Comparison of ENCODE assay signal across 16 cellular contexts in genomic region chr3:4528802-4529201, GRCh38.
"Had no signal": no experiment of that assay in that cellular context is flagged by ENCODE, and none has a peak within 500 bp of the region (broad histone marks: within the 10 kb centered on the region; RNA-seq: fewer than 3 reads in every experiment).

No MANE protein-coding gene starts in this region.

- H3K27me3 ChIP-seq: testis, uterus had no signal

- H3K27me3 Mint-ChIP-seq: activated naive CD8-positive, alpha-beta T cell treated with anti-CD3 and anti-CD28 coated beads, Interleukin-2, amount 50 U/mL, for 24 hours; naive thymus-derived CD8-positive, alpha-beta T cell; T-cell had no signal

- DNase-seq: activated CD4-positive, alpha-beta T cell treated with anti-CD3 and anti-CD28 coated beads for 4 hours; activated naive CD4-positive, alpha-beta T cell treated with Interleukin-2 at 50 U/mL for 16 hours; activated naive CD8-positive, alpha-beta T cell treated with anti-CD3 and anti-CD28 coated beads, Interleukin-2, amount 50 U/mL, for 24 hours; central memory CD4-positive, alpha-beta T cell; cortex of kidney; effector memory CD4-positive, alpha-beta T cell; mucosa of descending colon; naive thymus-derived CD8-positive, alpha-beta T cell; psoas muscle; stimulated activated CD4-positive, alpha-beta T cell treated with anti-CD3 and anti-CD28 coated beads, Interleukin-2, amount 100 ng/mL, for 48 hours; stimulated activated naive CD8-positive, alpha-beta T cell treated with anti-CD3 and anti-CD28 coated beads, Interleukin-15, Interleukin-2, amounts not matched to agents 100 U/mL and 50 U/mL, for 24 hours; T-cell; testis; WERI-Rb-1 had no signal

- H3K9me3 ChIP-seq: mucosa of descending colon, psoas muscle, testis, uterus had no signal

- H3K4me3 ChIP-seq: mucosa of descending colon, psoas muscle, testis, uterus had no signal

- H3K9me3 Mint-ChIP-seq: activated naive CD8-positive, alpha-beta T cell treated with anti-CD3 and anti-CD28 coated beads, Interleukin-2, amount 50 U/mL, for 24 hours; activated T-helper 1 cell treated with anti-CD3 and anti-CD28 coated beads, Interleukin-12 subunit alpha, Interleukin-12 subunit beta, Interleukin-2, Interleukin-4 antibody, amounts not matched to agents 30 ng/mL and 10 ng/mL and 1 ng/mL, durations not matched to agents 14 hours and 24 hours and 36 hours; naive thymus-derived CD8-positive, alpha-beta T cell; T-cell had no signal

- H3K27ac ChIP-seq: psoas muscle, testis, WERI-Rb-1 had no signal

- H3K27ac Mint-ChIP-seq: activated naive CD8-positive, alpha-beta T cell treated with anti-CD3 and anti-CD28 coated beads, Interleukin-2, amount 50 U/mL, for 24 hours; activated T-helper 1 cell treated with anti-CD3 and anti-CD28 coated beads, Interleukin-12 subunit alpha, Interleukin-12 subunit beta, Interleukin-2, Interleukin-4 antibody, amounts not matched to agents 30 ng/mL and 10 ng/mL and 1 ng/mL, durations not matched to agents 14 hours and 24 hours and 36 hours; naive thymus-derived CD8-positive, alpha-beta T cell; T-cell had no signal

- H3K36me3 ChIP-seq: uterus, WERI-Rb-1 had no signal

- H3K4me3 Mint-ChIP-seq: activated naive CD8-positive, alpha-beta T cell treated with anti-CD3 and anti-CD28 coated beads, Interleukin-2, amount 50 U/mL, for 24 hours; activated T-helper 1 cell treated with anti-CD3 and anti-CD28 coated beads, Interleukin-12 subunit alpha, Interleukin-12 subunit beta, Interleukin-2, Interleukin-4 antibody, amounts not matched to agents 30 ng/mL and 10 ng/mL and 1 ng/mL, durations not matched to agents 14 hours and 24 hours and 36 hours; naive thymus-derived CD8-positive, alpha-beta T cell; T-cell had no signal
